Comparison of ENCODE assay signal across 32 cellular contexts in genomic region chr21:21063828-21064227, GRCh38.
"Had no signal": no experiment of that assay in that cellular context is flagged by ENCODE, and none has a peak within 500 bp of the region (broad histone marks: within the 10 kb centered on the region; RNA-seq: fewer than 3 reads in every experiment).

No MANE protein-coding gene starts in this region.

- H3K4me1 ChIP-seq: heart left ventricle had no signal

- ATAC-seq: activated CD8-positive, alpha-beta T cell treated with anti-CD3 and anti-CD28 coated beads for 36 hours; activated T-cell treated with anti-CD3 and anti-CD28 coated beads, Interleukin-2, amount 50 U/mL, for 4 hours; activated T-helper 17 cell treated with anti-CD3 and anti-CD28 coated beads, Interleukin-2, amount 50 U/mL, for 72 hours; esophagus mucosa; gastrocnemius medialis; heart left ventricle; T-helper 17 cell had no signal

- H3K4me3 ChIP-seq: coronary artery, dorsolateral prefrontal cortex, gastrocnemius medialis, heart left ventricle had no signal

- DNase-seq: activated CD4-positive, alpha-beta T cell treated with anti-CD3 and anti-CD28 coated beads for 1 hour; activated CD4-positive, alpha-beta T cell treated with anti-CD3 and anti-CD28 coated beads for 4 hours; activated CD4-positive, alpha-beta T cell treated with anti-CD3 and anti-CD28 coated beads, Interleukin-2, amount 10 ng/mL, durations not matched to agents 7 days and 5 days; activated CD4-positive, alpha-beta T cell treated with anti-CD3 and anti-CD28 coated beads, Interleukin-2, amount 50 U/mL, for 4 hours; activated CD8-positive, alpha-beta memory T cell treated with anti-CD3 and anti-CD28 coated beads for 24 hours; activated CD8-positive, alpha-beta T cell treated with anti-CD3 and anti-CD28 coated beads for 36 hours; activated effector memory CD4-positive, alpha-beta T cell treated with Interleukin-2 at 50 U/mL for 16 hours; activated gamma-delta T cell treated with Interleukin-2 at 50 U/mL for 16 hours; activated naive CD4-positive, alpha-beta T cell treated with anti-CD3 and anti-CD28 coated beads, Interleukin-2, amount 50 U/mL, for 16 hours; activated naive CD4-positive, alpha-beta T cell treated with Interleukin-2 at 50 U/mL for 16 hours; activated T-cell treated with anti-CD3 and anti-CD28 coated beads, Interleukin-2, amount 50 U/mL, for 4 hours; amniotic stem cell; anterior cingulate cortex; brain microvascular endothelial cell; dorsolateral prefrontal cortex; effector memory CD4-positive, alpha-beta T cell; endodermal cell; foreskin fibroblast; gastrocnemius medialis; glutamatergic neuron; heart left ventricle; T-helper 17 cell; T1000 had no signal

- H3K4me3 Mint-ChIP-seq: activated CD4-positive, alpha-beta T cell treated with anti-CD3 and anti-CD28 coated beads, Interleukin-2, amount 10 ng/mL, durations not matched to agents 7 days and 5 days; activated CD8-positive, alpha-beta T cell treated with anti-CD3 and anti-CD28 coated beads for 36 hours; activated naive CD8-positive, alpha-beta T cell; activated T-cell treated with anti-CD3 and anti-CD28 coated beads, Interleukin-2, amount 50 U/mL, for 4 hours; activated T-helper 17 cell treated with anti-CD3 and anti-CD28 coated beads, Interleukin-2, amount 50 U/mL, for 72 hours; central memory CD8-positive, alpha-beta T cell; dendritic cell treated with granulocyte-macrophage colony-stimulating factor and Interleukin-4, amounts not matched to agents 40 ng/mL and 50 ng/mL, for 4 days; endodermal cell; T-helper 17 cell; T-helper 2 cell treated with Interferon-gamma antibody and Interleukin-4, amounts not matched to agents 5 μg/mL and 100 μg/mL, for 36 hours had no signal

- H3K27ac Mint-ChIP-seq: activated CD4-positive, alpha-beta T cell treated with anti-CD3 and anti-CD28 coated beads, Interleukin-2, amount 10 ng/mL, durations not matched to agents 7 days and 5 days; activated CD8-positive, alpha-beta T cell treated with anti-CD3 and anti-CD28 coated beads for 36 hours; activated naive CD8-positive, alpha-beta T cell; activated T-helper 17 cell treated with anti-CD3 and anti-CD28 coated beads, Interleukin-2, amount 50 U/mL, for 72 hours; dendritic cell treated with granulocyte-macrophage colony-stimulating factor and Interleukin-4, amounts not matched to agents 40 ng/mL and 50 ng/mL, for 4 days; endodermal cell; T-helper 17 cell; T-helper 2 cell treated with Interferon-gamma antibody and Interleukin-4, amounts not matched to agents 5 μg/mL and 100 μg/mL, for 36 hours had no signal

- H3K27me3 Mint-ChIP-seq: activated CD4-positive, alpha-beta T cell treated with anti-CD3 and anti-CD28 coated beads, Interleukin-2, amount 10 ng/mL, durations not matched to agents 7 days and 5 days; activated CD8-positive, alpha-beta T cell treated with anti-CD3 and anti-CD28 coated beads for 36 hours; activated naive CD8-positive, alpha-beta T cell; activated T-helper 17 cell treated with anti-CD3 and anti-CD28 coated beads, Interleukin-2, amount 50 U/mL, for 72 hours; central memory CD8-positive, alpha-beta T cell; dendritic cell treated with granulocyte-macrophage colony-stimulating factor and Interleukin-4, amounts not matched to agents 40 ng/mL and 50 ng/mL, for 4 days; T-helper 17 cell had no signal

- H3K4me1 Mint-ChIP-seq: activated CD4-positive, alpha-beta T cell treated with anti-CD3 and anti-CD28 coated beads, Interleukin-2, amount 10 ng/mL, durations not matched to agents 7 days and 5 days; activated T-helper 17 cell treated with anti-CD3 and anti-CD28 coated beads, Interleukin-2, amount 50 U/mL, for 72 hours; central memory CD8-positive, alpha-beta T cell; endodermal cell; T-helper 17 cell had no signal

- H3K36me3 Mint-ChIP-seq: activated naive CD8-positive, alpha-beta T cell had no signal

- H3K27ac ChIP-seq: brain microvascular endothelial cell, coronary artery, dorsolateral prefrontal cortex, gastrocnemius medialis, heart left ventricle had no signal

- H3K9me3 Mint-ChIP-seq: activated CD4-positive, alpha-beta T cell treated with anti-CD3 and anti-CD28 coated beads, Interleukin-2, amount 10 ng/mL, durations not matched to agents 7 days and 5 days; activated CD8-positive, alpha-beta T cell treated with anti-CD3 and anti-CD28 coated beads for 36 hours; activated T-helper 17 cell treated with anti-CD3 and anti-CD28 coated beads, Interleukin-2, amount 50 U/mL, for 72 hours; dendritic cell treated with granulocyte-macrophage colony-stimulating factor and Interleukin-4, amounts not matched to agents 40 ng/mL and 50 ng/mL, for 4 days; endodermal cell; T-helper 2 cell treated with Interferon-gamma antibody and Interleukin-4, amounts not matched to agents 5 μg/mL and 100 μg/mL, for 36 hours had no signal

- H3K9me3 ChIP-seq: gastrocnemius medialis, heart left ventricle had no signal

- H3K27me3 ChIP-seq: brain microvascular endothelial cell, dorsolateral prefrontal cortex, gastrocnemius medialis, heart left ventricle had no signal

- FAIRE-seq: astrocyte, bronchial epithelial cell had no signal

- H3K36me3 ChIP-seq: brain microvascular endothelial cell, gastrocnemius medialis, heart left ventricle had no signal
